In genomic region chr20:11926599-11926998, GRCh38 we compare ENCODE assay signal across 16 cellular contexts. TPM values are rescaled to one million over a fixed set of nuclear protein-coding genes. Genes with fewer than 3 reads are reported as not detected.
A peak's percentile ranks its signal among the peaks of the same experiment; 100 is the strongest.
DNase-seq lines count a peak whose midpoint lies in the region; ATAC-seq, FAIRE-seq and TF ChIP-seq lines count a peak whose summit lies in the region.
"Had no signal": no experiment of that assay in that cellular context is flagged by ENCODE, and none has a peak within 500 bp of the region (broad histone marks: within the 10 kb centered on the region; RNA-seq: fewer than 3 reads in every experiment).

No MANE protein-coding gene starts in this region.

- H3K4me1 Mint-ChIP-seq in endodermal cell, result peaks cover 17% of the 10 kb centered on the region
- peaks cover 12% of the 10 kb centered on the region for H3K4me1 Mint-ChIP-seq in mesothelial cell of epicardium
- H3K4me1 Mint-ChIP-seq: CD8-positive, alpha-beta memory T cell had no signal

- H3K36me3 Mint-ChIP-seq in endodermal cell (ENCODE audit: low read depth) (peaks cover 39% of the 10 kb centered on the region), mesothelial cell of epicardium (peaks cover 43% of the 10 kb centered on the region)
- H3K36me3 Mint-ChIP-seq: CD8-positive, alpha-beta memory T cell had no signal

- no peak for FAIRE-seq in urothelium cell line (lab: Jason Lieb, UNC)
- FAIRE-seq: GM12892 had no signal

- H3K4me1 ChIP-seq in endodermal cell (ENCODE audit: control insufficient read depth, insufficient read depth, low read length), result peaks cover 3% of the 10 kb centered on the region
- H3K4me1 ChIP-seq: Caco-2 had no signal

- WGBS in endodermal cell (ENCODE audit: insufficient coverage in 1 of 2, insufficient read length in 1 of 2), 2 experiments, result 90 to 91% methylated on average over 2 to 4 of the region's 4 CpGs

- no peak for TF ChIP-seq CTCF in endodermal cell (conservative IDR thresholded peaks at IDR 0.05)
- no peak for TF ChIP-seq CTCF in mesothelial cell of epicardium (IDR thresholded peaks at IDR 0.05; ENCODE audit: unreplicated experiment)

- no peaks in the 10 kb centered on the region for H3K27me3 Mint-ChIP-seq in endodermal cell (ENCODE audit: insufficient read depth)
- H3K27me3 Mint-ChIP-seq in mesothelial cell of epicardium (ENCODE audit: low read depth), result no peaks in the 10 kb centered on the region
- H3K27me3 Mint-ChIP-seq: CD8-positive, alpha-beta memory T cell had no signal

- no peak overlapping the region for H3K27ac ChIP-seq in endodermal cell (ENCODE audit: low read depth, low read length)
- peak overlapping the region; percentile 79 for H3K27ac ChIP-seq in temporal lobe (ENCODE audit: low read depth, low read length)
- H3K27ac ChIP-seq: BLaER1 had no signal

- H3K9ac ChIP-seq in endodermal cell (ENCODE audit: extremely low read depth, low read length, poor library complexity, severe bottlenecking), result no peak overlapping the region
- H3K9ac ChIP-seq: BLaER1 had no signal

- DNase-seq in NCI-H69 (lab: John Stamatoyannopoulos, UW), result peak; percentile 38
- DNase-seq in endodermal cell, result no peak
- no peak for DNase-seq in mesothelial cell of epicardium (ENCODE audit: low spot score in 2 of 2, unreplicated experiment in 2 of 2)
- no peak for DNase-seq in stimulated activated naive CD8-positive, alpha-beta T cell treated with anti-CD3 and anti-CD28 coated beads, Interleukin-15, Interleukin-2, amounts not matched to agents 100 U/mL and 50 U/mL, for 24 hours
- DNase-seq in urothelium cell line (ENCODE audit: low spot score), result no peak
- DNase-seq: 8988T; AML-193; Caco-2; CD8-positive, alpha-beta memory T cell; DND-41; GDM1 had no signal

- H3K36me3 ChIP-seq in endodermal cell (ENCODE audit: control insufficient read depth, insufficient read depth, low read length), result peaks cover 56% of the 10 kb centered on the region

- H3K9me3 Mint-ChIP-seq in endodermal cell, result no peaks in the 10 kb centered on the region
- H3K9me3 Mint-ChIP-seq in mesothelial cell of epicardium, result no peaks in the 10 kb centered on the region

- H3K27ac Mint-ChIP-seq in endodermal cell (peak overlapping the region; percentile 36), mesothelial cell of epicardium (peak overlapping the region; percentile 54)
- H3K27ac Mint-ChIP-seq: CD8-positive, alpha-beta memory T cell had no signal

- H3K4me3 Mint-ChIP-seq in endodermal cell, result no peak overlapping the region
- H3K4me3 Mint-ChIP-seq in mesothelial cell of epicardium, result no peak overlapping the region
- H3K4me3 Mint-ChIP-seq: CD8-positive, alpha-beta memory T cell had no signal

- no peak for ATAC-seq in GM21515 (IDR thresholded peaks at IDR 0.05; ENCODE audit: unreplicated experiment)
- ATAC-seq in stimulated activated naive CD8-positive, alpha-beta T cell treated with anti-CD3 and anti-CD28 coated beads, Interleukin-15, Interleukin-2, amounts not matched to agents 100 U/mL and 50 U/mL, for 24 hours, result no peak
- ATAC-seq: HCT116 had no signal

- no peak overlapping the region for H3K4me3 ChIP-seq in endodermal cell (ENCODE audit: low read length)
- H3K4me3 ChIP-seq: BLaER1 had no signal

- no peaks in the 10 kb centered on the region for H3K9me3 ChIP-seq in endodermal cell (ENCODE audit: control insufficient read depth, low read length)
- H3K9me3 ChIP-seq: BLaER1, Caco-2 had no signal

- no peaks in the 10 kb centered on the region for H3K27me3 ChIP-seq in endodermal cell (ENCODE audit: control insufficient read depth, insufficient read depth, low read length, poor library complexity, severe bottlenecking)
- H3K27me3 ChIP-seq: BLaER1 had no signal

RNA-seq across cellular contexts. Expression of gene BTBD3, which starts 8.9 kb away (rescaled TPM):
- total RNA-seq in endodermal cell, result 100 to 1,000 TPM in 1 of 2 donors, 10 to 100 TPM in 1; 81.7 to 115 TPM
- 67.5 TPM for polyA plus RNA-seq in endodermal cell (2013, experiment 1 of 2)
- polyA plus RNA-seq in endodermal cell (2013, experiment 2 of 2), result 66.3 TPM
- total RNA-seq in mesothelial cell of epicardium, result 58.8 to 65.1 TPM (median 63.5 TPM) in 3 replicates
- 25.6 TPM for total RNA-seq in temporal lobe
